ENCODE assay signal across 13 cellular contexts in genomic region chr19:34261335-34262109, GRCh38. TPM values are rescaled to one million over a fixed set of nuclear protein-coding genes. Genes with fewer than 3 reads are reported as not detected.
DNase-seq lines count a peak whose midpoint lies in the region; ATAC-seq, FAIRE-seq and TF ChIP-seq lines count a peak whose summit lies in the region.
"Had no signal": no experiment of that assay in that cellular context is flagged by ENCODE, and none has a peak within 500 bp of the region (broad histone marks: within the 10 kb centered on the region; RNA-seq: fewer than 3 reads in every experiment).

No MANE protein-coding gene starts in this region.

- no peak for FAIRE-seq in RCC 7860 (lab: Jason Lieb, UNC)

- no peak overlapping the region for H2AFZ ChIP-seq in OCI-LY7 (ENCODE audit: low read length)
- H2AFZ ChIP-seq: GM23248 had no signal

- no peaks in the 10 kb centered on the region for H3K9me2 ChIP-seq in OCI-LY7 (ENCODE audit: insufficient read depth, low read length)

- no peak for TF ChIP-seq CTCF in CD4-positive, alpha-beta T cell (IDR thresholded peaks at IDR 0.05)
- TF ChIP-seq CTCF in HEK293 (tag by site-specific recombination; IDR thresholded peaks at IDR 0.05) (no peak), nephron (IDR thresholded peaks at IDR 0.05; ENCODE audit: unreplicated experiment in 3 of 3) (no peak), OCI-LY7 (conservative IDR thresholded peaks at IDR 0.05; ENCODE audit: low read length) (no peak)

- H3K4me2 ChIP-seq in OCI-LY7 (ENCODE audit: low read length) = no peak overlapping the region

- no peak overlapping the region for H3K27ac ChIP-seq in CD4-positive, alpha-beta T cell (ENCODE audit: low read depth, low read length)
- H3K27ac ChIP-seq in HEK293 (ENCODE audit: extremely low read depth, low read depth, low read length) = peak overlapping the region; percentile 7; the same call in 1 of the 2 replicates
- no peak overlapping the region for H3K27ac ChIP-seq in OCI-LY7 (ENCODE audit: low read depth, low read length, poor library complexity, severe bottlenecking)
- H3K27ac ChIP-seq: GM23248 had no signal

- no peaks in the 10 kb centered on the region for H3K79me2 ChIP-seq in OCI-LY7 (ENCODE audit: insufficient read depth, low read depth, low read length)

- CTCF ChIA-PET in CD4-positive, alpha-beta T cell (lab: Charles Lee) = interaction anchor here (1.0 kb wide), 1 partner anchor 85 kb away, joined by 3 read pairs; no protein-coding TSS in a partner anchor
- CTCF ChIA-PET in HEK293 (lab: Yijun Ruan, JAX) = interaction anchor here (0.6 to 2.8 kb wide), 17 partner anchors 8 to 954 kb away, joined by 3 to 10 read pairs (median 3); partner anchors contain the start of gene PEPD
- CTCF ChIA-PET in OCI-LY7 (lab: Charles Lee; ENCODE audit: unreplicated experiment) = interaction anchor here (1.2 to 1.4 kb wide), 2 partner anchors 8 to 53 kb away, joined by 4 to 11 read pairs; no protein-coding TSS in a partner anchor

- POLR2A ChIA-PET in CD4-positive, alpha-beta T cell (lab: Charles Lee) = interaction anchor here (0.6 to 2.3 kb wide), 6 partner anchors 8 to 89 kb away, joined by 3 to 10 read pairs (median 4); partner anchors contain the start of gene LSM14A
- POLR2A ChIA-PET in HEK293 (lab: Yijun Ruan, JAX) = interaction anchor here (0.9 to 2.1 kb wide), 5 partner anchors 9 to 167 kb away, joined by 4 to 7 read pairs (median 5); partner anchors contain the start of gene UBA2
- POLR2A ChIA-PET in OCI-LY7 (lab: Charles Lee) = interaction anchor here (0.6 to 1.6 kb wide), 5 partner anchors 8 to 72 kb away, joined by 3 to 7 read pairs (median 4); no protein-coding TSS in a partner anchor

- peaks cover 36% of the 10 kb centered on the region for H3K36me3 Mint-ChIP-seq in CD4-positive, alpha-beta T cell (ENCODE audit: low read depth)
- H3K36me3 Mint-ChIP-seq in nephron (ENCODE audit: low read depth) = peaks cover 8% of the 10 kb centered on the region

- no peaks in the 10 kb centered on the region for H3K27me3 Mint-ChIP-seq in CD4-positive, alpha-beta T cell
- H3K27me3 Mint-ChIP-seq in nephron (ENCODE audit: low read depth) = no peaks in the 10 kb centered on the region

- no peaks in the 10 kb centered on the region for H3K9me3 ChIP-seq in CD4-positive, alpha-beta T cell (ENCODE audit: control insufficient read depth, low read length)
- H3K9me3 ChIP-seq in HEK293 (ENCODE audit: control insufficient read depth, insufficient read depth, low read depth, low read length) = no peaks in the 10 kb centered on the region
- H3K9me3 ChIP-seq in adipocyte (ENCODE audit: control insufficient read depth, low read length) = no peaks in the 10 kb centered on the region
- no peaks in the 10 kb centered on the region for H3K9me3 ChIP-seq in OCI-LY7 (ENCODE audit: low read length)

- H3K4me3 Mint-ChIP-seq in CD4-positive, alpha-beta T cell = peak overlapping the region; percentile 42
- peak overlapping the region; percentile 5 to 34 (median 5) for H3K4me3 Mint-ChIP-seq in nephron
- H3K4me3 Mint-ChIP-seq: activated T-helper 1 cell treated with anti-CD3 and anti-CD28 coated beads, Interleukin-12 subunit alpha, Interleukin-12 subunit beta, Interleukin-2, Interleukin-4 antibody, amounts not matched to agents 30 ng/mL and 10 ng/mL and 1 ng/mL, durations not matched to agents 14 hours and 24 hours and 36 hours had no signal

- no peak overlapping the region for H3K9ac ChIP-seq in adipocyte (ENCODE audit: low read length)
- H3K9ac ChIP-seq: GM23248 had no signal

- intact Hi-C loops in CD4-positive, alpha-beta T cell (cut with DNase I, micrococcal nuclease) = no loop called here
- intact Hi-C loops in OCI-LY7 (cut with micrococcal nuclease; ENCODE audit: unreplicated experiment) = no loop called here

- no peak for DNase-seq in CD4-positive, alpha-beta T cell
- DNase-seq in adipocyte (ENCODE audit: low read depth) = no peak
- no peak for DNase-seq in OCI-LY7 (ENCODE audit: low spot score)
- DNase-seq in GM19238 (ENCODE audit: insufficient read length, low spot score) = no peak
- DNase-seq in inferior parietal cortex (ENCODE audit: extremely low spot score) = no peak
- DNase-seq in RCC 7860 (ENCODE audit: low spot score) = no peak
- DNase-seq: C1 segment of cervical spinal cord, GDM1, NCI-H2081 had no signal

- peaks cover 3 to 23% of the 10 kb centered on the region in 2 experiments for H3K36me3 ChIP-seq in HEK293 (ENCODE audit: control insufficient read depth in 2 of 2, insufficient read depth in 1 of 2, low read length in 2 of 2)
- H3K36me3 ChIP-seq in adipocyte (ENCODE audit: control insufficient read depth, insufficient read depth, low read length, severe bottlenecking) = peaks cover 4% of the 10 kb centered on the region
- no peaks in the 10 kb centered on the region for H3K36me3 ChIP-seq in OCI-LY7 (ENCODE audit: insufficient read depth, low read length)

- no TSS peak for BruUV-seq in OCI-LY7 (replicated peaks; lab: Mats Ljungman, UMichigan)

- H3K9me3 Mint-ChIP-seq in CD4-positive, alpha-beta T cell = no peaks in the 10 kb centered on the region
- H3K9me3 Mint-ChIP-seq in nephron = no peaks in the 10 kb centered on the region
- H3K9me3 Mint-ChIP-seq: activated T-helper 1 cell treated with anti-CD3 and anti-CD28 coated beads, Interleukin-12 subunit alpha, Interleukin-12 subunit beta, Interleukin-2, Interleukin-4 antibody, amounts not matched to agents 30 ng/mL and 10 ng/mL and 1 ng/mL, durations not matched to agents 14 hours and 24 hours and 36 hours had no signal

- H3K4me1 Mint-ChIP-seq in CD4-positive, alpha-beta T cell (ENCODE audit: low read depth) = peaks cover 79% of the 10 kb centered on the region
- peaks cover 45% of the 10 kb centered on the region for H3K4me1 Mint-ChIP-seq in nephron

- H3K27ac Mint-ChIP-seq in CD4-positive, alpha-beta T cell = peak overlapping the region; percentile 82
- peak overlapping the region; percentile 85 to 95 (median 86) for H3K27ac Mint-ChIP-seq in nephron
- H3K27ac Mint-ChIP-seq: activated T-helper 1 cell treated with anti-CD3 and anti-CD28 coated beads, Interleukin-12 subunit alpha, Interleukin-12 subunit beta, Interleukin-2, Interleukin-4 antibody, amounts not matched to agents 30 ng/mL and 10 ng/mL and 1 ng/mL, durations not matched to agents 14 hours and 24 hours and 36 hours had no signal

- peaks cover 36% of the 10 kb centered on the region for H3K4me1 ChIP-seq in HEK293 (ENCODE audit: control insufficient read depth, insufficient read depth, low read length)
- peaks cover 20% of the 10 kb centered on the region for H3K4me1 ChIP-seq in adipocyte (ENCODE audit: control insufficient read depth, insufficient read depth, low read length)
- H3K4me1 ChIP-seq in OCI-LY7 (ENCODE audit: insufficient read depth, low read length, poor library complexity, severe bottlenecking) = no peaks in the 10 kb centered on the region

- no peaks in the 10 kb centered on the region for H3K27me3 ChIP-seq in CD4-positive, alpha-beta T cell (ENCODE audit: control insufficient read depth, insufficient read depth, low read length)
- no peaks in the 10 kb centered on the region for H3K27me3 ChIP-seq in adipocyte (replicated peaks; ENCODE audit: control insufficient read depth, insufficient read depth, low read length)

- peak; percentile 52 for ATAC-seq in CD4-positive, alpha-beta T cell (ENCODE audit: poor library complexity)

- H4K20me1 ChIP-seq in OCI-LY7 (ENCODE audit: insufficient read depth, low read length) = no peaks in the 10 kb centered on the region

- H3K4me3 ChIP-seq in HEK293 (ENCODE audit: low read depth, low read length) (no peak overlapping the region), adipocyte (ENCODE audit: low read length) (peak overlapping the region; percentile 48), OCI-LY7 (ENCODE audit: low read depth, low read length, poor library complexity, severe bottlenecking) (no peak overlapping the region)

TF ChIP-seq in HEK293, 187 proteins besides CTCF, POLR2A, EP300 and RAD21 (continues in another document):
- TF ChIP-seq SP2 (tag by site-specific recombination; IDR thresholded peaks at IDR 0.05) = no peak
- no peak for TF ChIP-seq PRDM1 (tag by site-specific recombination; IDR thresholded peaks at IDR 0.05)
- no peak for TF ChIP-seq ZBTB44 (tag by site-specific recombination; IDR thresholded peaks at IDR 0.05)
- no peak for TF ChIP-seq KLF7 (tag by site-specific recombination; IDR thresholded peaks at IDR 0.05; ENCODE audit: borderline replicate concordance)

RNA-seq across cellular contexts. Expression of gene GARRE1, which starts 7.2 kb away (rescaled TPM):
- total RNA-seq in CD4-positive, alpha-beta T cell = 10 to 100 TPM; 69.7 to 72.0 TPM
- 11.1 and 15.4 TPM in 2 replicates for total RNA-seq in OCI-LY7 (2014; rRNA removed; shearing (Covaris generic))
- 18.8 and 19.8 TPM in 2 replicates for total RNA-seq in OCI-LY7 (2022)
